Comparison of ENCODE assay signal across 33 cellular contexts in genomic region chr4:128025319-128025718, GRCh38. TPM values are rescaled to one million over a fixed set of nuclear protein-coding genes. Genes with fewer than 3 reads are reported as not detected.
A peak's percentile ranks its signal among the peaks of the same experiment; 100 is the strongest.
DNase-seq lines count a peak whose midpoint lies in the region; ATAC-seq and TF ChIP-seq lines count a peak whose summit lies in the region.
"Had no signal": no experiment of that assay in that cellular context is flagged by ENCODE, and none has a peak within 500 bp of the region (broad histone marks: within the 10 kb centered on the region; RNA-seq: fewer than 3 reads in every experiment).

No MANE protein-coding gene starts in this region.

- no peak for TF ChIP-seq POLR2A in stomach (IDR thresholded peaks at IDR 0.05)

- no peaks in the 10 kb centered on the region for H3K27me3 Mint-ChIP-seq in activated T-cell treated with anti-CD3 and anti-CD28 coated beads, Interleukin-2, amount 50 U/mL, for 72 hours (ENCODE audit: low read depth)
- H3K27me3 Mint-ChIP-seq: B cell; CD4-positive, alpha-beta memory T cell; CD4-positive, alpha-beta T cell; CD8-positive, alpha-beta memory T cell had no signal

- H4K20me1 ChIP-seq in SK-N-SH (ENCODE audit: insufficient read depth) = no peaks in the 10 kb centered on the region
- H4K20me1 ChIP-seq in osteoblast (ENCODE audit: insufficient read depth, low read length) = no peaks in the 10 kb centered on the region
- H4K20me1 ChIP-seq: BLaER1; BLaER1 treated with 17β-estradiol and CSF1 and Interleukin-3, amounts not matched to agents 10 nM and 100 nM had no signal

- H3K9me2 ChIP-seq in SK-N-SH = no peaks in the 10 kb centered on the region

- H3F3A ChIP-seq in SK-N-SH (replicated peaks; ENCODE audit: insufficient read depth) = no peaks in the 10 kb centered on the region

- intact Hi-C loops in stomach (cut with DNase I; ENCODE audit: low total_unique reads) = no loop called here

- H3K9me3 Mint-ChIP-seq in activated T-cell treated with anti-CD3 and anti-CD28 coated beads, Interleukin-2, amount 50 U/mL, for 72 hours = no peaks in the 10 kb centered on the region
- H3K9me3 Mint-ChIP-seq: CD4-positive, alpha-beta memory T cell; CD4-positive, alpha-beta T cell; CD8-positive, alpha-beta memory T cell; CD8-positive, alpha-beta T cell had no signal

- peaks cover 3 to 23% of the 10 kb centered on the region in 2 donors for H3K36me3 Mint-ChIP-seq in activated T-cell treated with anti-CD3 and anti-CD28 coated beads, Interleukin-2, amount 50 U/mL, for 72 hours (ENCODE audit: insufficient read depth in 2 of 2)

- no peaks in the 10 kb centered on the region for H3K27me3 ChIP-seq in SK-N-SH (ENCODE audit: insufficient read depth)
- no peaks in the 10 kb centered on the region for H3K27me3 ChIP-seq in osteoblast (ENCODE audit: insufficient read depth, low read length)
- H3K27me3 ChIP-seq in stomach = no peaks in the 10 kb centered on the region
- H3K27me3 ChIP-seq: BE2C; BLaER1; BLaER1 treated with 17β-estradiol and CSF1 and Interleukin-3, amounts not matched to agents 10 nM and 100 nM had no signal

- TF ChIP-seq CTCF in SK-N-SH (IDR thresholded peaks at IDR 0.05) (no peak), osteoblast (IDR thresholded peaks at IDR 0.05; ENCODE audit: extremely low read depth, low read depth, low read length) (no peak), stomach (IDR thresholded peaks at IDR 0.05) (no peak)

- CTCF ChIA-PET in SK-N-SH (lab: Yijun Ruan, JAX) = no interaction called here

- H3K4me3 Mint-ChIP-seq in activated T-cell treated with anti-CD3 and anti-CD28 coated beads, Interleukin-2, amount 50 U/mL, for 72 hours = no peak overlapping the region
- H3K4me3 Mint-ChIP-seq: B cell; CD14-positive monocyte; CD4-positive, alpha-beta memory T cell; CD4-positive, alpha-beta T cell; CD4-positive, CD25-positive, alpha-beta regulatory T cell; CD8-positive, alpha-beta memory T cell; CD8-positive, alpha-beta T cell had no signal

- POLR2A ChIA-PET in SK-N-SH (lab: Yijun Ruan, JAX) = no interaction called here

- H3K4me1 ChIP-seq in SK-N-SH (ENCODE audit: control insufficient read depth in 1 of 2, insufficient read depth in 2 of 2, low read depth in 1 of 2, low read length in 1 of 2) = no peaks in the 10 kb centered on the region
- no peaks in the 10 kb centered on the region for H3K4me1 ChIP-seq in osteoblast (ENCODE audit: insufficient read depth, low read length)
- no peaks in the 10 kb centered on the region for H3K4me1 ChIP-seq in stomach
- H3K4me1 ChIP-seq: A549; BE2C; BLaER1; BLaER1 treated with 17β-estradiol and CSF1 and Interleukin-3, amounts not matched to agents 10 nM and 100 nM; Caco-2 had no signal

- peaks cover 16 to 39% of the 10 kb centered on the region in 2 experiments for H3K36me3 ChIP-seq in SK-N-SH (replicated peaks in 1 of 2; ENCODE audit: control insufficient read depth in 1 of 2, insufficient read depth in 2 of 2, low read length in 1 of 2)
- H3K36me3 ChIP-seq in osteoblast (ENCODE audit: insufficient read depth, low read length) = peaks cover 18% of the 10 kb centered on the region
- peaks cover 22 to 98% (median 96%) of the 10 kb centered on the region in 4 donors for H3K36me3 ChIP-seq in stomach
- H3K36me3 ChIP-seq: BE2C had no signal

- no peak overlapping the region for H2AFZ ChIP-seq in SK-N-SH (ENCODE audit: low read depth)
- no peak overlapping the region for H2AFZ ChIP-seq in osteoblast (ENCODE audit: low read length)

- no peak for ATAC-seq in SK-N-SH treated with all-trans-retinoic acid at 6 μM for 48 hours
- ATAC-seq in activated T-cell treated with anti-CD3 and anti-CD28 coated beads, Interleukin-2, amount 50 U/mL, for 72 hours (replicated peaks in 1 of 2) = no peak
- ATAC-seq: A549; CD8-positive, alpha-beta T cell had no signal

- no peaks in the 10 kb centered on the region for H3K79me2 ChIP-seq in SK-N-SH (ENCODE audit: insufficient read depth)
- H3K79me2 ChIP-seq in osteoblast (ENCODE audit: insufficient read depth, low read length) = no peaks in the 10 kb centered on the region

- no peak overlapping the region for H3K4me3 ChIP-seq in SK-N-SH (ENCODE audit: low read depth in 2 of 2, low read length in 1 of 2)
- H3K4me3 ChIP-seq in osteoblast (ENCODE audit: insufficient read depth, low read length) = no peak overlapping the region
- H3K4me3 ChIP-seq in stomach = no peak overlapping the region
- H3K4me3 ChIP-seq: A549; BLaER1; BLaER1 treated with 17β-estradiol and CSF1 and Interleukin-3, amounts not matched to agents 10 nM and 100 nM had no signal

- no peak for TF ChIP-seq RAD21 in SK-N-SH (IDR thresholded peaks at IDR 0.05; ENCODE audit: low read length)

- H3K4me1 Mint-ChIP-seq in activated T-cell treated with anti-CD3 and anti-CD28 coated beads, Interleukin-2, amount 50 U/mL, for 72 hours (ENCODE audit: low read depth) = no peaks in the 10 kb centered on the region
- H3K4me1 Mint-ChIP-seq: B cell; CD14-positive monocyte; CD4-positive, alpha-beta memory T cell had no signal

- no peak overlapping the region for H3K9ac ChIP-seq in SK-N-SH
- H3K9ac ChIP-seq: BLaER1; BLaER1 treated with 17β-estradiol and CSF1 and Interleukin-3, amounts not matched to agents 10 nM and 100 nM had no signal

- H3K4me2 ChIP-seq in SK-N-SH = no peak overlapping the region
- no peak overlapping the region for H3K4me2 ChIP-seq in osteoblast (ENCODE audit: insufficient read depth, low read length)
- H3K4me2 ChIP-seq: A549; BLaER1; BLaER1 treated with 17β-estradiol and CSF1 and Interleukin-3, amounts not matched to agents 10 nM and 100 nM had no signal

- H3K27ac ChIP-seq in SK-N-SH (ENCODE audit: low read depth in 2 of 2, low read length in 1 of 2) (no peak overlapping the region), osteoblast (ENCODE audit: low read depth, low read length) (no peak overlapping the region), stomach (no peak overlapping the region)
- H3K27ac ChIP-seq: 22Rv1; A549; BLaER1; BLaER1 treated with 17β-estradiol and CSF1 and Interleukin-3, amounts not matched to agents 10 nM and 100 nM; C4-2B had no signal

- DNase-seq in SK-N-SH (no peak), osteoblast (ENCODE audit: insufficient read length, low spot score, missing footprints) (peak; percentile 1), stomach (no peak)
- no peak for DNase-seq in activated T-cell treated with anti-CD3 and anti-CD28 coated beads, Interleukin-2, amount 50 U/mL, for 72 hours
- DNase-seq in activated T-cell treated with anti-CD3 and anti-CD28 coated beads, Interleukin-2, amount 50 U/mL, for 48 hours = no peak
- DNase-seq: 8988T; ACHN; AML-193; BE2C; C1 segment of cervical spinal cord; Caco-2; Calu3; CD4-positive, alpha-beta memory T cell; CD4-positive, alpha-beta T cell; CD4-positive, CD25-positive, alpha-beta regulatory T cell; CD8-positive, alpha-beta memory T cell; CD8-positive, alpha-beta T cell; COR-L47; DMS 273 treated with DMSO at 0.1 percent for 48 hours; DMS153; DMS53; DMS79; DMS79 treated with DMSO at 0.1 percent for 48 hours; DND-41; EL had no signal

- H3K9me3 ChIP-seq in SK-N-SH (no peaks in the 10 kb centered on the region), osteoblast (ENCODE audit: low read depth, low read length) (no peaks in the 10 kb centered on the region), stomach (no peaks in the 10 kb centered on the region)
- H3K9me3 ChIP-seq: A549, BE2C, Caco-2 had no signal

- TF ChIP-seq EP300 in SK-N-SH (IDR thresholded peaks at IDR 0.05; ENCODE audit: borderline replicate concordance in 1 of 2, low read depth in 1 of 2, low read length in 1 of 2) (no peak), stomach (IDR thresholded peaks at IDR 0.05) (no peak)

- H3K27ac Mint-ChIP-seq in activated T-cell treated with anti-CD3 and anti-CD28 coated beads, Interleukin-2, amount 50 U/mL, for 72 hours = peak overlapping the region; percentile 38
- H3K27ac Mint-ChIP-seq: B cell; CD4-positive, alpha-beta T cell; CD4-positive, CD25-positive, alpha-beta regulatory T cell; CD8-positive, alpha-beta memory T cell; CD8-positive, alpha-beta T cell had no signal

TF ChIP-seq in SK-N-SH treated with all-trans-retinoic acid at 6 μM for 48 hours, 23 proteins besides CTCF, POLR2A, EP300 and RAD21:
- no peak for TF ChIP-seq ISL1 (CRISPR knock-in tag; IDR thresholded peaks at IDR 0.05)
- TF ChIP-seq ZNF8 (CRISPR knock-in tag; IDR thresholded peaks at IDR 0.05) = peak; percentile 90
- TF ChIP-seq SNAI2 (CRISPR knock-in tag; IDR thresholded peaks at IDR 0.05) = no peak

TF ChIP-seq in SK-N-SH, 30 proteins besides CTCF, POLR2A, EP300 and RAD21 (continues in another document):
- TF ChIP-seq RXRA (IDR thresholded peaks at IDR 0.05; ENCODE audit: borderline replicate concordance, low read depth) = no peak
- TF ChIP-seq TAF1 (IDR thresholded peaks at IDR 0.05; ENCODE audit: borderline replicate concordance, low read depth, low read length) = no peak
- no peak for TF ChIP-seq JUND (IDR thresholded peaks at IDR 0.05)
- TF ChIP-seq ZBTB33 (IDR thresholded peaks at IDR 0.05; ENCODE audit: borderline replicate concordance, low read depth) = no peak
- no peak for TF ChIP-seq RCOR1 (IDR thresholded peaks at IDR 0.05; ENCODE audit: low read length)
- TF ChIP-seq, protein P1, sequence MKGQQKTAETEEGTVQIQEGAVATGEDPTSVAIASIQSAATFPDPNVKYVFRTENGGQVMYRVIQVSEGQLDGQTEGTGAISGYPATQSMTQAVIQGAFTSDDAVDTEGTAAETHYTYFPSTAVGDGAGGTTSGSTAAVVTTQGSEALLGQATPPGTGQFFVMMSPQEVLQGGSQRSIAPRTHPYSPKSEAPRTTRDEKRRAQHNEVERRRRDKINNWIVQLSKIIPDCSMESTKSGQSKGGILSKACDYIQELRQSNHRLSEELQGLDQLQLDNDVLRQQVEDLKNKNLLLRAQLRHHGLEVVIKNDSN (IDR thresholded peaks at IDR 0.05; ENCODE audit: borderline replicate concordance, low read depth) = no peak

RNA-seq across cellular contexts. Expression of gene LARP1B, which starts 35.8 kb away (rescaled TPM):
- polyA plus RNA-seq in SK-N-SH (2012; rRNA removed) (4.8 and 6.4 TPM in 2 replicates), stomach (10 to 100 TPM; 10.7 to 17.4 (median 13.4) TPM)
- 6.4 and 8.2 TPM in 2 replicates for polyA plus RNA-seq in SK-N-SH (2012; cell fraction: cytosol; rRNA removed)
- 5.7 and 13.3 TPM in 2 replicates for polyA plus RNA-seq in SK-N-SH (2012; cell fraction: nucleus; rRNA removed)
- total RNA-seq in activated T-cell treated with anti-CD3 and anti-CD28 coated beads, Interleukin-2, amount 50 U/mL, for 72 hours = 10 to 100 TPM; 25.0 to 26.7 TPM
- total RNA-seq in osteoblast (25.9 and 27.9 TPM in 2 replicates), stomach (100 to 1,000 TPM in 1 of 5 donors, 10 to 100 TPM in 3, 1 to 10 TPM in 1; 2.3 to 113 (median 40.7) TPM)
